10 cellular contexts compared by ENCODE assay signal in the genomic region with DNA sequence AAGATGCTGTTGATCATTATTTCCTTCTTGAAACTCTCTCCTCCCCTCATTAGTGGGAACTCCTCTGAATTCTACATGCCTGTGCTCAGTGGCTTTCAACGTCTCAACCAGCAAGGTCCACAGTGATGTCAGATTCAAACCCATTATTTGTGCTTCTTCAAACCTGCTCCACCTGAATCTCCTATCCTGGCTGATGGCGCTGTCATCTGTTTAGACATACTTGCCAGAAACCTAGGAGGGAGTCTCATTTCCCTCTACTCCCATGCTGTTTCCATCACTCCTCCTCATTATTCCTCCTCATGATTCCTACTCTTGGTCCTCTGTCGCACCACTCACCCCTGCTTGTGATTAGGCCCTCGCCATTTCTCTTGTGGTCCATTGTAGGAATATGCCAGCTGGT. TPM values are rescaled to one million over a fixed set of nuclear protein-coding genes. Genes with fewer than 3 reads are reported as not detected.
A peak's percentile ranks its signal among the peaks of the same experiment; 100 is the strongest.
DNase-seq lines count a peak whose midpoint lies in the region; ATAC-seq, FAIRE-seq and TF ChIP-seq lines count a peak whose summit lies in the region.
"Had no signal": no experiment of that assay in that cellular context is flagged by ENCODE, and none has a peak within 500 bp of the region (broad histone marks: within the 10 kb centered on the region; RNA-seq: fewer than 3 reads in every experiment).

No MANE protein-coding gene starts in this region.

- peaks cover 2% of the 10 kb centered on the region for H3K36me3 Mint-ChIP-seq in T-helper 17 cell (ENCODE audit: low read depth)

- TF ChIP-seq CTCF in epithelial cell of esophagus (IDR thresholded peaks at IDR 0.05; ENCODE audit: insufficient read depth, low read depth, low read length, missing control alignments) (no peak), gastrocnemius medialis (IDR thresholded peaks at IDR 0.05 in 4 of 5, conservative IDR thresholded peaks at IDR 0.05 in 1 of 5) (no peak)

- peak overlapping the region; percentile 76 for H3K4me3 Mint-ChIP-seq in T-helper 17 cell

- H3K36me3 ChIP-seq in gastrocnemius medialis (no peaks in the 10 kb centered on the region), SJCRH30 (no peaks in the 10 kb centered on the region)

- TF ChIP-seq POLR2A in gastrocnemius medialis (IDR thresholded peaks at IDR 0.05), result no peak

- H3K27me3 ChIP-seq in gastrocnemius medialis, result no peaks in the 10 kb centered on the region
- no peaks in the 10 kb centered on the region for H3K27me3 ChIP-seq in SJCRH30

- peak overlapping the region; percentile 90 for H3K27ac Mint-ChIP-seq in T-helper 17 cell

- peaks cover 32% of the 10 kb centered on the region for H3K4me1 Mint-ChIP-seq in T-helper 17 cell

- ATAC-seq in T-helper 17 cell (no peak), gastrocnemius medialis (no peak)

- in situ Hi-C loops in gastrocnemius medialis (cut with MboI; ENCODE audit: low sequenced_read_pairs in 4 of 4), result loop anchor here in 2 of 4 donors (10.0 to 25.0 kb wide), 3 partner anchors 61 to 229 kb away; partner anchors contain the start of gene MYL12A (in 1 of the 2)

- no peaks in the 10 kb centered on the region for H3K27me3 Mint-ChIP-seq in T-helper 17 cell

- DNase-seq in GF-D8 (lab: John Stamatoyannopoulos, UW) (peak; percentile 23), T-helper 17 cell (no peak), epithelial cell of esophagus (ENCODE audit: low read depth) (peak; percentile 22), gastrocnemius medialis (no peak), urothelium cell line (ENCODE audit: low spot score) (no peak), SJCRH30 (no peak), NCI-H2227 (lab: John Stamatoyannopoulos, UW; ENCODE audit: unreplicated experiment) (no peak)
- DNase-seq: activated CD8-positive, alpha-beta memory T cell treated with anti-CD3 and anti-CD28 coated beads for 24 hours; NCI-H1417 had no signal

- H3K4me3 ChIP-seq in epithelial cell of esophagus (ENCODE audit: low read length) (no peak overlapping the region), gastrocnemius medialis (no peak overlapping the region), SJCRH30 (no peak overlapping the region)

- peaks cover 0 to 6% of the 10 kb centered on the region in 2 donors for H3K4me1 ChIP-seq in gastrocnemius medialis
- peaks cover 9% of the 10 kb centered on the region for H3K4me1 ChIP-seq in SJCRH30

- FAIRE-seq in urothelium cell line (lab: Jason Lieb, UNC), result no peak
- FAIRE-seq: colon had no signal

- H3K27ac ChIP-seq in gastrocnemius medialis (peak overlapping the region in 3 of 4 donors; percentile 16 to 69 (median 50)), SJCRH30 (no peak overlapping the region)

- intact Hi-C loops in gastrocnemius medialis (cut with DNase I; ENCODE audit: low total_unique reads), result no loop called here

- H3K9me3 ChIP-seq in T-helper 17 cell (ENCODE audit: control insufficient read depth, low read length, poor library complexity, severe bottlenecking) (no peaks in the 10 kb centered on the region), gastrocnemius medialis (no peaks in the 10 kb centered on the region), SJCRH30 (replicated peaks) (no peaks in the 10 kb centered on the region)

RNA-seq across cellular contexts. Expression of gene LPIN2, which starts 2.9 kb away (rescaled TPM):
- total RNA-seq in T-helper 17 cell (10 to 100 TPM; 75.8 to 84.8 TPM), gastrocnemius medialis (1 to 10 TPM; 4.9 to 9.1 (median 8.2) TPM)
- 15.3 and 16.7 TPM in 2 replicates for total RNA-seq in SJCRH30 (2014; rRNA removed; shearing (Covaris generic))

Comparison
In these comparisons a context has a peak if more than half of its experiments do, and no peak if none do; other contexts are left out.
1. DNase-seq: peak in GF-D8 (single experiment) and epithelial cell of esophagus (single experiment); none in T-helper 17 cell (0 of 3), gastrocnemius medialis (0 of 2), urothelium cell line (single experiment), SJCRH30 (0 of 2) and NCI-H2227 (single experiment).